In the genomic region with DNA sequence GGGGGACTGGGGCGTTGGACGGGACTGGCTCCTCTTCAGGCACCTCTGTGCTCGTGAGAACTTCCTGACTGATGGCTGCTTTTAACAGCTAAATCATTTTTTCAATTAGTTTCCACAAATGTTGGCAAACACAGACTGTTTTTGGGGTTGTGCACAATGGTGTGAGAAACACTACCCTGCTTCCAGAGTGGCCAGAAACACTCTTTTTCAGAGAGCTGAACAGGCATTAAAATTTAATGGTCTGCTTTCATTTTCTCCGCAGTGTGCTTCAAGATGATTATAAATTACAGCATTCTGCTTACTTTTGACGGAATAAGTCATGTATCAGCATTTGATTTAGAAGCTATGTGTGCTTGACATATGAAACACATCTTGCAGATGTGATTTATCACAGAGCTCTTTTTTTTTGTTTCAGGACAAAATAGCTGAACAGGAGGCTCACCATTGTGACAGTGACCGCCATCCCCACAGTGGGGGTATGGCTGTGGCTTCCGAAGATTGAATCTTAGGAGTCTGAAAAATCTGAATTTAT, we compare ENCODE assay signal across 12 cellular contexts.
DNase-seq lines count a peak whose midpoint lies in the region; ATAC-seq, FAIRE-seq and TF ChIP-seq lines count a peak whose summit lies in the region.
"Had no signal": no experiment of that assay in that cellular context is flagged by ENCODE, and none has a peak within 500 bp of the region (broad histone marks: within the 10 kb centered on the region; RNA-seq: fewer than 3 reads in every experiment).

No MANE protein-coding gene starts in this region.

- H3K4me1 ChIP-seq in kidney (ENCODE audit: control insufficient read depth in 1 of 2, insufficient read depth in 1 of 2, low read depth in 1 of 2, low read length in 2 of 2): peaks cover 0 to 4% of the 10 kb centered on the region in 2 donors

- no peaks in the 10 kb centered on the region for H3K9me3 ChIP-seq in kidney (ENCODE audit: control insufficient read depth in 1 of 2, low read length in 2 of 2)

- peaks cover 0 to 3% of the 10 kb centered on the region in 2 donors for H3K9me3 Mint-ChIP-seq in stimulated activated naive B cell treated with anti-CD40 and anti-IgM and Interleukin-4, amounts not matched to agents 10 μg/mL and 1 μg/mL and 100 μg/mL, for 72 hours
- peaks cover 5% of the 10 kb centered on the region for H3K9me3 Mint-ChIP-seq in activated CD8-positive, alpha-beta memory T cell treated with anti-CD3 and anti-CD28 coated beads, Interleukin-2, amount 10 ng/mL, durations not matched to agents 7 days and 5 days (ENCODE audit: low read depth)

- no peak for DNase-seq in HEK293T (ENCODE audit: extremely low spot score)
- no peak for DNase-seq in astrocyte of the cerebellum (ENCODE audit: low read depth)
- DNase-seq in kidney: no peak
- DNase-seq in stimulated activated naive B cell treated with anti-CD40 and anti-IgM and Interleukin-4, amounts not matched to agents 10 μg/mL and 1 μg/mL and 100 μg/mL, for 72 hours: no peak
- DNase-seq in activated CD8-positive, alpha-beta memory T cell treated with anti-CD3 and anti-CD28 coated beads, Interleukin-2, amount 10 ng/mL, durations not matched to agents 7 days and 5 days: no peak
- DNase-seq in NOMO-1 treated with DMSO at 0.1 percent for 48 hours (lab: John Stamatoyannopoulos, UW; ENCODE audit: unreplicated experiment): no peak
- DNase-seq in HuH-7 (ENCODE audit: low spot score): no peak
- DNase-seq: activated CD4-positive, alpha-beta T cell treated with anti-CD3 and anti-CD28 coated beads for 1 hour; MM.1S; stimulated activated naive CD4-positive, alpha-beta T cell treated with Interleukin-2 at 50 U/mL for 16 hours had no signal

- H3K9ac ChIP-seq in kidney (ENCODE audit: low read length in 2 of 2): peak overlapping the region in 1 of 2 donors; percentile 17

- in situ Hi-C loops in astrocyte of the cerebellum (cut with HindIII; ENCODE audit: low sequenced_read_pairs): no loop called here

- intact Hi-C loops in kidney (cut with DNase I): no loop called here

- CTCF ChIA-PET in HEK293T (lab: Yijun Ruan, JAX): interaction anchor here (0.6 to 1.9 kb wide), 5 partner anchors 17 to 511 kb away, joined by 3 to 6 read pairs (median 5); no protein-coding TSS in a partner anchor
- CTCF ChIA-PET in activated CD8-positive, alpha-beta memory T cell treated with anti-CD3 and anti-CD28 coated beads, Interleukin-2, amount 10 ng/mL, durations not matched to agents 7 days and 5 days (lab: Charles Lee): no interaction called here

- peaks cover 13 to 23% of the 10 kb centered on the region in 2 donors for H3K4me1 Mint-ChIP-seq in stimulated activated naive B cell treated with anti-CD40 and anti-IgM and Interleukin-4, amounts not matched to agents 10 μg/mL and 1 μg/mL and 100 μg/mL, for 72 hours
- H3K4me1 Mint-ChIP-seq in activated CD8-positive, alpha-beta memory T cell treated with anti-CD3 and anti-CD28 coated beads, Interleukin-2, amount 10 ng/mL, durations not matched to agents 7 days and 5 days: no peaks in the 10 kb centered on the region

- TF ChIP-seq CTCF in astrocyte of the cerebellum (IDR thresholded peaks at IDR 0.05; ENCODE audit: low read depth, low read length, missing control alignments) (no peak), kidney (IDR thresholded peaks at IDR 0.05; ENCODE audit: borderline replicate concordance, extremely low read depth, insufficient read depth) (no peak)

- H3K36me3 Mint-ChIP-seq in stimulated activated naive B cell treated with anti-CD40 and anti-IgM and Interleukin-4, amounts not matched to agents 10 μg/mL and 1 μg/mL and 100 μg/mL, for 72 hours: no peaks in the 10 kb centered on the region
- H3K36me3 Mint-ChIP-seq in activated CD8-positive, alpha-beta memory T cell treated with anti-CD3 and anti-CD28 coated beads, Interleukin-2, amount 10 ng/mL, durations not matched to agents 7 days and 5 days: no peaks in the 10 kb centered on the region

- ATAC-seq in stimulated activated naive B cell treated with anti-CD40 and anti-IgM and Interleukin-4, amounts not matched to agents 10 μg/mL and 1 μg/mL and 100 μg/mL, for 72 hours (replicated peaks): no peak
- no peak for ATAC-seq in activated CD8-positive, alpha-beta memory T cell treated with anti-CD3 and anti-CD28 coated beads, Interleukin-2, amount 10 ng/mL, durations not matched to agents 7 days and 5 days
- ATAC-seq in GM18909 (IDR thresholded peaks at IDR 0.05; ENCODE audit: poor library complexity, unreplicated experiment): no peak

- POLR2A ChIA-PET in HEK293T (lab: Yijun Ruan, JAX): interaction anchor here (1.2 to 2.0 kb wide), 3 partner anchors 9 to 74 kb away, joined by 3 to 10 read pairs (median 4); no protein-coding TSS in a partner anchor

- H3K4me3 Mint-ChIP-seq in stimulated activated naive B cell treated with anti-CD40 and anti-IgM and Interleukin-4, amounts not matched to agents 10 μg/mL and 1 μg/mL and 100 μg/mL, for 72 hours: peak overlapping the region; percentile 84 to 86
- H3K4me3 Mint-ChIP-seq in activated CD8-positive, alpha-beta memory T cell treated with anti-CD3 and anti-CD28 coated beads, Interleukin-2, amount 10 ng/mL, durations not matched to agents 7 days and 5 days: no peak overlapping the region

- no peak overlapping the region for H3K27ac ChIP-seq in kidney (ENCODE audit: low read depth in 2 of 2, low read length in 2 of 2)
- H3K27ac ChIP-seq: skin epidermis had no signal

- H3K4me3 ChIP-seq in astrocyte of the cerebellum (ENCODE audit: low read depth, low read length): peak overlapping the region; percentile 30
- peak overlapping the region; percentile 62 to 70 for H3K4me3 ChIP-seq in kidney (ENCODE audit: low read length in 2 of 2)

- H3K36me3 ChIP-seq in kidney (ENCODE audit: control insufficient read depth in 1 of 2, insufficient read depth in 2 of 2, low read length in 2 of 2): no peaks in the 10 kb centered on the region

- H3K27me3 Mint-ChIP-seq in stimulated activated naive B cell treated with anti-CD40 and anti-IgM and Interleukin-4, amounts not matched to agents 10 μg/mL and 1 μg/mL and 100 μg/mL, for 72 hours: peaks cover 0 to 4% of the 10 kb centered on the region in 2 donors
- no peaks in the 10 kb centered on the region for H3K27me3 Mint-ChIP-seq in activated CD8-positive, alpha-beta memory T cell treated with anti-CD3 and anti-CD28 coated beads, Interleukin-2, amount 10 ng/mL, durations not matched to agents 7 days and 5 days

- no peak for FAIRE-seq in kidney (lab: Jason Lieb, UNC)

- H3K27ac Mint-ChIP-seq in stimulated activated naive B cell treated with anti-CD40 and anti-IgM and Interleukin-4, amounts not matched to agents 10 μg/mL and 1 μg/mL and 100 μg/mL, for 72 hours: no peak overlapping the region
- no peak overlapping the region for H3K27ac Mint-ChIP-seq in activated CD8-positive, alpha-beta memory T cell treated with anti-CD3 and anti-CD28 coated beads, Interleukin-2, amount 10 ng/mL, durations not matched to agents 7 days and 5 days

TF ChIP-seq in HEK293T, 16 proteins besides CTCF, POLR2A, EP300 and RAD21:
- no peak for TF ChIP-seq TARDBP (IDR thresholded peaks at IDR 0.05)
- TF ChIP-seq PKNOX1 (IDR thresholded peaks at IDR 0.05): peak; percentile 75
